In the genomic region with DNA sequence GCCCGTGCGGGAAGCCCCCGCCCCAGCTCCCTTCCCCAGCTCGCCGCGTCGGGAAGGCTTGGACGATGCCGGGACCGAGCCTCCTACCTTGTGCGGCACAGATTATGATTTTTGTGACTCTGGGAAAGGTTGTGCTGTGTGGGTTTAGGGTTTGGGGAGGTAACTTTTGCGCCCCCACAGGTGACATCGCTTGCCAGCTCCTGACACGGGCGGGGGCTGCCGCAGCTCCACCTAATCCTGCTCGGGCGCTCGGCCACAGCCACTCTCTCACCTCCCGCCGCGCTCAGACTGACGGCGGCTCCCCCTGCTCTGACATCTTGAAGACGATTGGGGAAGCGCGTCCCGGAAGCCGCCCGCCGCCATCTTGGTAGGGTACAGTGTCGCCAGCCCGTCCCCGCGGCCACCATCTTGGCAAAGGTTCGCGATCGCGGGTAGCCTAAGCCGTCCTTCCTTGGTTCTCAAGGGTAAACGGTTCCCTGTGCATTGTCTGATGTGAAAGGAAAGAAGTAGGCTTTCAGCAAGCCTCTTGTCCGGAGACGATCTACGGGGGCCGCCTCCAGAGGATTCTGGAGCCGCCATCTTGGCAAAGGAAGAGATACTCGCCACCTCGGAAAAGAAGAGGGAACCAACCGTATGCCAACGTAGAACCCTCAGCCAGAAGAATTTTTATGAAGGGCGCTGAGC, we compare ENCODE assay signal across 1 cellular context.
TF ChIP-seq lines count a peak whose summit lies in the region.

No MANE protein-coding gene starts in this region.

TF ChIP-seq in K562, 482 proteins besides CTCF, POLR2A, EP300 and RAD21 (continued from another document and continues in another):
- TF ChIP-seq E2F6 (IDR thresholded peaks at IDR 0.05; ENCODE audit: borderline replicate concordance in 1 of 2, extremely low read depth in 1 of 2, insufficient read depth in 1 of 2, insufficient read length in 1 of 2, low read depth in 1 of 2, low read length in 1 of 2, poor library complexity in 1 of 2, severe bottlenecking in 1 of 2) (peak; percentile 84 to 95), ZSCAN32 (CRISPR knock-in tag; IDR thresholded peaks at IDR 0.05) (no peak), ELF4 (CRISPR knock-in tag; IDR thresholded peaks at IDR 0.05) (0 out of 2 replicates have a peak, but pooled peaks have one; percentile 7), CTBP1 (IDR thresholded peaks at IDR 0.05; ENCODE audit: borderline replicate concordance) (peak; percentile 72), PREB (CRISPR knock-in tag; IDR thresholded peaks at IDR 0.05) (no peak), AFF4 (CRISPR knock-in tag; IDR thresholded peaks at IDR 0.05) (peak; percentile 89; the same call in 1 of the 2 replicates), ZBTB11 (CRISPR knock-in tag; IDR thresholded peaks at IDR 0.05) (peak in 1 of 3 experiments; percentile 82; a peak in 2 of 6 replicates), ZNF175 (CRISPR knock-in tag; IDR thresholded peaks at IDR 0.05; ENCODE audit: low read depth) (peak; percentile 95), POLR2AphosphoS2 (IDR thresholded peaks at IDR 0.05; ENCODE audit: low read length) (no peak), NELFE (IDR thresholded peaks at IDR 0.05; ENCODE audit: insufficient read depth, insufficient read length) (no peak), YBX1 (IDR thresholded peaks at IDR 0.05) (no peak), TCF7L2 (IDR thresholded peaks at IDR 0.05; ENCODE audit: low read depth, low read length) (no peak), SMC3 (conservative IDR thresholded peaks at IDR 0.05; ENCODE audit: insufficient read depth, low read depth, low read length) (no peak), LCOR (CRISPR knock-in tag; IDR thresholded peaks at IDR 0.05) (peak; percentile 74; the same call in 1 of the 2 replicates), ZNF263 (CRISPR knock-in tag; IDR thresholded peaks at IDR 0.05; ENCODE audit: borderline replicate concordance) (peak; percentile 28; the same call in 1 of the 2 replicates), ZNF668 (CRISPR knock-in tag; IDR thresholded peaks at IDR 0.05) (0 out of 2 replicates have a peak, but pooled peaks have one; percentile 8), BCL6 (CRISPR knock-in tag; IDR thresholded peaks at IDR 0.05) (no peak), GATA2 (CRISPR knock-in tag; IDR thresholded peaks at IDR 0.05) (no peak), TEAD1 (CRISPR knock-in tag; IDR thresholded peaks at IDR 0.05) (peak; percentile 41 to 88; a peak in 3 of 4 replicates), SRSF7 (optimal IDR thresholded peaks at IDR 0.05; ENCODE audit: low read depth, low read length) (no peak), PHF8 (IDR thresholded peaks at IDR 0.05; ENCODE audit: borderline replicate concordance, low read length) (peak; percentile 73), NR4A1 (CRISPR knock-in tag; IDR thresholded peaks at IDR 0.05) (no peak), NR4A1 (tag; IDR thresholded peaks at IDR 0.05) (peak; percentile 84; the same call in 1 of the 2 replicates), FOXP1 (CRISPR knock-in tag; IDR thresholded peaks at IDR 0.05) (no peak), SIN3A (IDR thresholded peaks at IDR 0.05; ENCODE audit: borderline replicate concordance in 2 of 2, control insufficient read depth in 1 of 2, low read depth in 2 of 2, low read length in 2 of 2) (0 out of 4 replicates have a peak, but pooled peaks of 1 of the 2 experiments have one; percentile 29), ZNF311 (CRISPR knock-in tag; IDR thresholded peaks at IDR 0.05) (peak; percentile 43; the same call in 1 of the 2 replicates), PHF20 (IDR thresholded peaks at IDR 0.05; ENCODE audit: partially characterized antibody) (peak; percentile 73), RHOXF2B (CRISPR knock-in tag; conservative IDR thresholded peaks at IDR 0.05) (no peak), FOXA3 (CRISPR knock-in tag; conservative IDR thresholded peaks at IDR 0.05 in 1 of 2, IDR thresholded peaks at IDR 0.05 in 1 of 2) (0 out of 4 replicates have a peak, but pooled peaks of 1 of the 2 experiments have one; percentile 63), CHD4 (IDR thresholded peaks at IDR 0.05; ENCODE audit: insufficient read depth, insufficient replicate concordance, low read depth, low read length, poor library complexity, severe bottlenecking) (no peak), EZH2 (IDR thresholded peaks at IDR 0.05; ENCODE audit: borderline replicate concordance, low read depth, low read length) (no peak), ZSCAN29 (IDR thresholded peaks at IDR 0.05) (no peak), RBM14 (IDR thresholded peaks at IDR 0.05; ENCODE audit: borderline replicate concordance, insufficient read depth, low read depth, low read length) (no peak), MAFG (tag; conservative IDR thresholded peaks at IDR 0.05) (no peak), ATF4 (CRISPR knock-in tag; IDR thresholded peaks at IDR 0.05) (no peak), CHCHD3 (CRISPR knock-in tag; IDR thresholded peaks at IDR 0.05) (no peak)
- TF ChIP-seq, protein P1, sequence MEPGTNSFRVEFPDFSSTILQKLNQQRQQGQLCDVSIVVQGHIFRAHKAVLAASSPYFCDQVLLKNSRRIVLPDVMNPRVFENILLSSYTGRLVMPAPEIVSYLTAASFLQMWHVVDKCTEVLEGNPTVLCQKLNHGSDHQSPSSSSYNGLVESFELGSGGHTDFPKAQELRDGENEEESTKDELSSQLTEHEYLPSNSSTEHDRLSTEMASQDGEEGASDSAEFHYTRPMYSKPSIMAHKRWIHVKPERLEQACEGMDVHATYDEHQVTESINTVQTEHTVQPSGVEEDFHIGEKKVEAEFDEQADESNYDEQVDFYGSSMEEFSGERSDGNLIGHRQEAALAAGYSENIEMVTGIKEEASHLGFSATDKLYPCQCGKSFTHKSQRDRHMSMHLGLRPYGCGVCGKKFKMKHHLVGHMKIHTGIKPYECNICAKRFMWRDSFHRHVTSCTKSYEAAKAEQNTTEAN (CRISPR knock-in tag; IDR thresholded peaks at IDR 0.05), result peak; percentile 89
- TF ChIP-seq, protein P2, sequence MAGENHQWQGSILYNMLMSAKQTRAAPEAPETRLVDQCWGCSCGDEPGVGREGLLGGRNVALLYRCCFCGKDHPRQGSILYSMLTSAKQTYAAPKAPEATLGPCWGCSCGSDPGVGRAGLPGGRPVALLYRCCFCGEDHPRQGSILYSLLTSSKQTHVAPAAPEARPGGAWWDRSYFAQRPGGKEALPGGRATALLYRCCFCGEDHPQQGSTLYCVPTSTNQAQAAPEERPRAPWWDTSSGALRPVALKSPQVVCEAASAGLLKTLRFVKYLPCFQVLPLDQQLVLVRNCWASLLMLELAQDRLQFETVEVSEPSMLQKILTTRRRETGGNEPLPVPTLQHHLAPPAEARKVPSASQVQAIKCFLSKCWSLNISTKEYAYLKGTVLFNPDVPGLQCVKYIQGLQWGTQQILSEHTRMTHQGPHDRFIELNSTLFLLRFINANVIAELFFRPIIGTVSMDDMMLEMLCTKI (IDR thresholded peaks at IDR 0.05; ENCODE audit: partially characterized antibody), result no peak
- TF ChIP-seq, protein P3, sequence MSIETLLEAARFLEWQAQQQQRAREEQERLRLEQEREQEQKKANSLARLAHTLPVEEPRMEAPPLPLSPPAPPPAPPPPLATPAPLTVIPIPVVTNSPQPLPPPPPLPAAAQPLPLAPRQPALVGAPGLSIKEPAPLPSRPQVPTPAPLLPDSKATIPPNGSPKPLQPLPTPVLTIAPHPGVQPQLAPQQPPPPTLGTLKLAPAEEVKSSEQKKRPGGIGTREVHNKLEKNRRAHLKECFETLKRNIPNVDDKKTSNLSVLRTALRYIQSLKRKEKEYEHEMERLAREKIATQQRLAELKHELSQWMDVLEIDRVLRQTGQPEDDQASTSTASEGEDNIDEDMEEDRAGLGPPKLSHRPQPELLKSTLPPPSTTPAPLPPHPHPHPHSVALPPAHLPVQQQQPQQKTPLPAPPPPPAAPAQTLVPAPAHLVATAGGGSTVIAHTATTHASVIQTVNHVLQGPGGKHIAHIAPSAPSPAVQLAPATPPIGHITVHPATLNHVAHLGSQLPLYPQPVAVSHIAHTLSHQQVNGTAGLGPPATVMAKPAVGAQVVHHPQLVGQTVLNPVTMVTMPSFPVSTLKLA (conservative IDR thresholded peaks at IDR 0.05), result peak in 1 of 2 experiments; percentile 11; a peak in 1 of 4 replicates
